Comparison of ENCODE assay signal across 8 cellular contexts in genomic region chr16:14186007-14186953, GRCh38.
DNase-seq lines count a peak whose midpoint lies in the region; ATAC-seq, FAIRE-seq and TF ChIP-seq lines count a peak whose summit lies in the region.

No MANE protein-coding gene starts in this region.

- H3K9me3 ChIP-seq in SJSA1 (replicated peaks) (no peaks in the 10 kb centered on the region), small intestine (ENCODE audit: control insufficient read depth, low read depth) (no peaks in the 10 kb centered on the region), MM.1S (replicated peaks; ENCODE audit: insufficient read depth, low read length) (no peaks in the 10 kb centered on the region)

- H3K4me1 ChIP-seq in SJSA1 (replicated peaks) (peaks cover 25% of the 10 kb centered on the region), small intestine (ENCODE audit: control insufficient read depth in 2 of 2, insufficient read depth in 1 of 2, low read depth in 1 of 2, low read length in 1 of 2) (no peaks in the 10 kb centered on the region), MM.1S (ENCODE audit: low read length) (no peaks in the 10 kb centered on the region)

- H3K27me3 ChIP-seq in SJSA1 (replicated peaks), result no peaks in the 10 kb centered on the region
- no peaks in the 10 kb centered on the region for H3K27me3 ChIP-seq in small intestine (ENCODE audit: control insufficient read depth in 2 of 2, insufficient read depth in 2 of 2, low read length in 2 of 2)
- H3K27me3 ChIP-seq in MM.1S (replicated peaks; ENCODE audit: insufficient read depth, low read length), result no peaks in the 10 kb centered on the region

- H3K4me2 ChIP-seq in MM.1S (ENCODE audit: low read depth, low read length), result no peak overlapping the region

- FAIRE-seq in small intestine (lab: Jason Lieb, UNC), result no peak

- H3K4me3 Mint-ChIP-seq in nephron progenitor cell, result peak overlapping the region; percentile 76

- no peaks in the 10 kb centered on the region for H3K36me3 Mint-ChIP-seq in nephron progenitor cell (ENCODE audit: low read depth)

- peaks cover 61% of the 10 kb centered on the region for H3K4me1 Mint-ChIP-seq in nephron progenitor cell

- H3K27ac Mint-ChIP-seq in nephron progenitor cell, result peak overlapping the region; percentile 55

- no peaks in the 10 kb centered on the region for H3K27me3 Mint-ChIP-seq in nephron progenitor cell (ENCODE audit: low read depth, poor library complexity)

- H3K9me3 Mint-ChIP-seq in nephron progenitor cell, result no peaks in the 10 kb centered on the region

- WGBS in small intestine, 3 donors, result 52 to 78% (median 74%) methylated on average over 14 of the region's 14 CpGs

- ATAC-seq in HG03457 (IDR thresholded peaks at IDR 0.05; ENCODE audit: unreplicated experiment), result no peak

- H3K79me2 ChIP-seq in MM.1S (ENCODE audit: low read length), result no peaks in the 10 kb centered on the region

- H4K20me1 ChIP-seq in MM.1S (ENCODE audit: insufficient read depth, low read length), result no peaks in the 10 kb centered on the region

- H3K9me2 ChIP-seq in MM.1S (replicated peaks; ENCODE audit: insufficient read depth, low read length), result no peaks in the 10 kb centered on the region

- H3K9ac ChIP-seq in MM.1S (ENCODE audit: low read length), result no peak overlapping the region

- no peaks in the 10 kb centered on the region for H3F3A ChIP-seq in MM.1S (ENCODE audit: insufficient read depth, low read length)

- H3K36me3 ChIP-seq in SJSA1 (no peaks in the 10 kb centered on the region), small intestine (ENCODE audit: control insufficient read depth in 2 of 2, insufficient read depth in 2 of 2, low read length in 2 of 2) (no peaks in the 10 kb centered on the region), MM.1S (replicated peaks; ENCODE audit: insufficient read depth, low read length) (no peaks in the 10 kb centered on the region)

- no peak overlapping the region for H2AFZ ChIP-seq in MM.1S (ENCODE audit: low read length)

- DNase-seq in GM13977 (ENCODE audit: low spot score) (no peak), SJSA1 (ENCODE audit: low read depth in 1 of 2, low spot score in 2 of 2) (peak; percentile 60 to 70), fibroblast of mammary gland (ENCODE audit: low read depth) (peak; percentile 90), nephron progenitor cell (peak; percentile 64), small intestine (no peak), MM.1S (no peak)

- H3K27ac ChIP-seq in 22Rv1, result no peak overlapping the region
- H3K27ac ChIP-seq in SJSA1, result no peak overlapping the region
- H3K27ac ChIP-seq in small intestine (ENCODE audit: low read depth in 1 of 2, low read length in 1 of 2), result peak overlapping the region in 1 of 2 donors; percentile 44
- H3K27ac ChIP-seq in MM.1S (ENCODE audit: low read length), result no peak overlapping the region

- TF ChIP-seq CTCF in 22Rv1 (IDR thresholded peaks at IDR 0.05) (peak; percentile 53), GM13977 (IDR thresholded peaks at IDR 0.05; ENCODE audit: extremely low read depth, insufficient read depth, missing control alignments) (peak; percentile 14), fibroblast of mammary gland (conservative IDR thresholded peaks at IDR 0.05; ENCODE audit: control insufficient read depth, insufficient read depth, low read depth, low read length) (peak; percentile 69), nephron progenitor cell (IDR thresholded peaks at IDR 0.05) (peak; percentile 49), MM.1S (IDR thresholded peaks at IDR 0.05; ENCODE audit: low read length) (no peak)

- H3K4me3 ChIP-seq in SJSA1 (peak overlapping the region; percentile 8; the same call in 1 of the 2 replicates), fibroblast of mammary gland (ENCODE audit: control insufficient read depth, low read depth, low read length) (peak overlapping the region; percentile 27), small intestine (ENCODE audit: low read depth in 1 of 2, low read length in 2 of 2) (no peak overlapping the region), MM.1S (ENCODE audit: low read length) (no peak overlapping the region)

- in situ Hi-C loops in GM13977 (cut with MboI; ENCODE audit: low pct_unique_long_range_greater_than_20kb, low sequenced_read_pairs, unreplicated experiment), result no loop called here

Comparison
In these comparisons a context has a peak if more than half of its experiments do, and no peak if none do; other contexts are left out.
1. DNase-seq: peak in SJSA1 (2 of 2), fibroblast of mammary gland (single experiment) and nephron progenitor cell (single experiment); none in GM13977 (single experiment), small intestine (single experiment) and MM.1S (single experiment).
2. H3K4me3 ChIP-seq: peak in SJSA1 (single experiment) and fibroblast of mammary gland (single experiment); none in small intestine (0 of 2) and MM.1S (single experiment).